ENCODE assay signal across 8 cellular contexts in genomic region chr17:59330314-59330942, GRCh38. TPM values are rescaled to one million over a fixed set of nuclear protein-coding genes. Genes with fewer than 3 reads are reported as not detected.
DNase-seq lines count a peak whose midpoint lies in the region; ATAC-seq and TF ChIP-seq lines count a peak whose summit lies in the region.

No MANE protein-coding gene starts in this region.

- H3K27ac Mint-ChIP-seq in CD4-positive, alpha-beta memory T cell, result peak overlapping the region; percentile 71 to 93 (median 86)

- no peaks in the 10 kb centered on the region for H3K27me3 Mint-ChIP-seq in CD4-positive, alpha-beta memory T cell

- ATAC-seq in HG03354 (IDR thresholded peaks at IDR 0.05; ENCODE audit: poor library complexity, severe bottlenecking, unreplicated experiment), result no peak

- H3K27ac ChIP-seq in CD4-positive, alpha-beta memory T cell (ENCODE audit: low read depth, low read length), result peak overlapping the region; percentile 17
- H3K27ac ChIP-seq in uterus, result peak overlapping the region; percentile 95 to 97

- peak overlapping the region; percentile 43 to 78 (median 64) for H3K4me3 Mint-ChIP-seq in CD4-positive, alpha-beta memory T cell

- H3K36me3 Mint-ChIP-seq in CD4-positive, alpha-beta memory T cell, result peaks cover 0 to 10% of the 10 kb centered on the region in 2 donors

- POLR2A ChIA-PET in CD4-positive, alpha-beta memory T cell (lab: Charles Lee; ENCODE audit: partially characterized antibody), result interaction anchor here (1.0 to 4.8 kb wide), 14 partner anchors 8 to 289 kb away, joined by 3 to 55 read pairs (median 8); partner anchors contain the start of gene CLTC

- H3K36me3 ChIP-seq in CD4-positive, alpha-beta memory T cell (ENCODE audit: insufficient read depth, low read length), result no peaks in the 10 kb centered on the region
- H3K36me3 ChIP-seq in uterus, result no peaks in the 10 kb centered on the region

- H3K27me3 ChIP-seq in CD4-positive, alpha-beta memory T cell (ENCODE audit: insufficient read depth, low read length), result no peaks in the 10 kb centered on the region
- H3K27me3 ChIP-seq in uterus, result no peaks in the 10 kb centered on the region

- DNase-seq in CD4-positive, alpha-beta memory T cell, result peak in 1 of 5 donors; percentile 19
- peak; percentile 43 for DNase-seq in NCI-H2029 (lab: John Stamatoyannopoulos, UW)
- peak; percentile 69 for DNase-seq in ecto neural progenitor cell (ENCODE audit: low spot score)
- DNase-seq in mucosa of gallbladder (ENCODE audit: low spot score), result peak; percentile 84
- DNase-seq in uterus, result peak; percentile 31 to 59
- DNase-seq in activated gamma-delta T cell (lab: John Stamatoyannopoulos, UW), result no peak
- no peak for DNase-seq in SKM-1 treated with dmso at 0.1 percent for 144 hours (lab: John Stamatoyannopoulos, UW; ENCODE audit: unreplicated experiment)

- H3K9me3 ChIP-seq in CD4-positive, alpha-beta memory T cell (ENCODE audit: control insufficient read depth in 1 of 2, low read length in 2 of 2), result no peaks in the 10 kb centered on the region
- no peaks in the 10 kb centered on the region for H3K9me3 ChIP-seq in uterus

- H3K4me1 ChIP-seq in CD4-positive, alpha-beta memory T cell (ENCODE audit: insufficient read depth, low read length), result peaks cover 74% of the 10 kb centered on the region
- peaks cover 5 to 17% of the 10 kb centered on the region in 2 donors for H3K4me1 ChIP-seq in uterus

- TF ChIP-seq CTCF in uterus (IDR thresholded peaks at IDR 0.05), result no peak

- intact Hi-C loops in CD4-positive, alpha-beta memory T cell (cut with micrococcal nuclease), result no loop called here
- intact Hi-C loops in uterus (cut with DNase I; ENCODE audit: low total_unique reads), result loop anchor here (5.0 kb wide), 1 partner anchor 97 kb away; no protein-coding TSS in a partner anchor

- no peaks in the 10 kb centered on the region for H3K9me3 Mint-ChIP-seq in CD4-positive, alpha-beta memory T cell

- peak in 1 of 2 donors; percentile 41 for TF ChIP-seq POLR2A in uterus (IDR thresholded peaks at IDR 0.05)

- CTCF ChIA-PET in CD4-positive, alpha-beta memory T cell (lab: Charles Lee; ENCODE audit: partially characterized antibody), result interaction anchor here (0.8 to 4.1 kb wide), 16 partner anchors 13 to 235 kb away, joined by 3 to 145 read pairs (median 8); partner anchors contain the start of gene DHX40

- H3K4me3 ChIP-seq in CD4-positive, alpha-beta memory T cell (ENCODE audit: low read length in 2 of 2), result no peak overlapping the region
- peak overlapping the region in 1 of 2 donors; percentile 6 for H3K4me3 ChIP-seq in uterus

- peaks cover 48 to 76% (median 58%) of the 10 kb centered on the region in 4 donors for H3K4me1 Mint-ChIP-seq in CD4-positive, alpha-beta memory T cell

RNA-seq across cellular contexts. Expression of gene YPEL2, which starts 1.0 kb away (rescaled TPM):
- 10 to 100 TPM; 42.2 to 42.4 TPM for total RNA-seq in CD4-positive, alpha-beta memory T cell
- 10 to 100 TPM in 1 of 2 donors, 1 to 10 TPM in 1; 9.9 to 20.3 TPM for polyA plus RNA-seq in CD4-positive, alpha-beta memory T cell
- total RNA-seq in mucosa of gallbladder (75.2 TPM), uterus (10 to 100 TPM; 21.2 to 91.7 (median 25.0) TPM)

Comparison
In these comparisons a context has a peak if more than half of its experiments do, and no peak if none do; other contexts are left out.
1. DNase-seq: peak in NCI-H2029 (single experiment), ecto neural progenitor cell (single experiment), mucosa of gallbladder (single experiment) and uterus (2 of 2); none in activated gamma-delta T cell (single experiment) and SKM-1 treated with dmso at 0.1 percent for 144 hours (single experiment).